8 cellular contexts compared by ENCODE assay signal in genomic region chr5:148791334-148791667, GRCh38. TPM values are rescaled to one million over a fixed set of nuclear protein-coding genes. Genes with fewer than 3 reads are reported as not detected.
DNase-seq lines count a peak whose midpoint lies in the region; ATAC-seq, FAIRE-seq and TF ChIP-seq lines count a peak whose summit lies in the region.

No MANE protein-coding gene starts in this region.

- ATAC-seq in GM21390 (IDR thresholded peaks at IDR 0.05; ENCODE audit: unreplicated experiment) (peak; percentile 95), HG03457 (IDR thresholded peaks at IDR 0.05; ENCODE audit: unreplicated experiment) (peak; percentile 96)

- in situ Hi-C loops in GM13977 (cut with MboI; ENCODE audit: low pct_unique_long_range_greater_than_20kb, low sequenced_read_pairs, unreplicated experiment) = no loop called here
- in situ Hi-C loops in HAP-1 (cut with MboI; ENCODE audit: low sequenced_read_pairs) = no loop called here

- no peaks in the 10 kb centered on the region for H3K4me1 ChIP-seq in HAP-1

- DNase-seq in GM13977 (ENCODE audit: low spot score) = peak; percentile 42
- peak; percentile 99 for DNase-seq in bronchial epithelial cell (ENCODE audit: low read depth)
- DNase-seq in head of caudate nucleus = no peak
- no peak for DNase-seq in hepatic stellate cell (ENCODE audit: low spot score)
- no peak for DNase-seq in NCI-H82 treated with DMSO at 0.1 percent for 48 hours (lab: John Stamatoyannopoulos, UW; ENCODE audit: unreplicated experiment)
- no peak for DNase-seq in HAP-1 (ENCODE audit: low spot score in 2 of 2)

- peak; percentile 18 for FAIRE-seq in bronchial epithelial cell (lab: Jason Lieb, UNC)

- intact Hi-C loops in head of caudate nucleus (cut with DNase I) = no loop called here

- TF ChIP-seq CTCF in GM13977 (IDR thresholded peaks at IDR 0.05; ENCODE audit: extremely low read depth, insufficient read depth, missing control alignments) (no peak), bronchial epithelial cell (IDR thresholded peaks at IDR 0.05; ENCODE audit: insufficient read depth, low read length, severe bottlenecking) (no peak)

- no peaks in the 10 kb centered on the region for H3K9me3 ChIP-seq in HAP-1

- H3K36me3 ChIP-seq in bronchial epithelial cell (ENCODE audit: control insufficient read depth, insufficient read depth, low read length) (no peaks in the 10 kb centered on the region), HAP-1 (replicated peaks) (no peaks in the 10 kb centered on the region)

- H3K4me3 ChIP-seq in bronchial epithelial cell (ENCODE audit: low read depth, low read length) = no peak overlapping the region
- H3K4me3 ChIP-seq in HAP-1 = no peak overlapping the region

- H3K27me3 ChIP-seq in bronchial epithelial cell (ENCODE audit: control insufficient read depth, insufficient read depth, low read length) (no peaks in the 10 kb centered on the region), HAP-1 (ENCODE audit: low read depth) (no peaks in the 10 kb centered on the region)

RNA-seq across cellular contexts. Expression of gene ADRB2, which starts 35.1 kb away (rescaled TPM):
- 18.7 and 21.9 TPM in 2 replicates for total RNA-seq in bronchial epithelial cell

Comparison
In these comparisons a context has a peak if more than half of its experiments do, and no peak if none do; other contexts are left out.
1. DNase-seq: peak in GM13977 (single experiment) and bronchial epithelial cell (single experiment); none in head of caudate nucleus (0 of 42), hepatic stellate cell (single experiment), NCI-H82 treated with DMSO at 0.1 percent for 48 hours (single experiment) and HAP-1 (0 of 2).